ENCODE assay signal across 8 cellular contexts in the genomic region with DNA sequence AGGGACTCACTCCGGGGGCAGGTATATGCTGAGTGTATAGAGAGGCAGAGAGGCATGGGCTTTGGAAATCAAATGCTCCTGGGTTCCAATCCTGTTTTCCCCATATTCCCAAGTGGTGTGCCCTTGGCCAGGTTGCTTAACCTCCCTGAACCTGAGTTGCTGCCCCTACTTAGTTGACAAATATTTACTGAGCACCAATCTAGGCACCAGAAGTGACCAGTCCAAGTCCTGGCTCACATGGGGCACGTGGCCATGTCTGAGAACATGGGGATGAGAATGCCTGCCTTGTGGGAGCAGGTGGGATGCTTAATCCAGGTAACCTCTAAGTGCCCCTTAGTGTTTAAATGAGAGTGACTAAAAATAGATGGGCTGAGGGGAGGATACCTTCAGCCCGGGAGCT. TPM values are rescaled to one million over a fixed set of nuclear protein-coding genes. Genes with fewer than 3 reads are reported as not detected.
DNase-seq lines count a peak whose midpoint lies in the region; ATAC-seq and TF ChIP-seq lines count a peak whose summit lies in the region.

No MANE protein-coding gene starts in this region.

- H3K4me3 Mint-ChIP-seq in activated CD8-positive, alpha-beta memory T cell treated with anti-CD3 and anti-CD28 coated beads, Interleukin-2, amount 10 ng/mL, durations not matched to agents 7 days and 5 days: peak overlapping the region; percentile 66
- peak overlapping the region; percentile 88 for H3K4me3 Mint-ChIP-seq in activated naive CD8-positive, alpha-beta T cell treated with anti-CD3 and anti-CD28 coated beads, Interleukin-2, amount 50 U/mL, for 24 hours

- H3K4me1 Mint-ChIP-seq in activated CD8-positive, alpha-beta memory T cell treated with anti-CD3 and anti-CD28 coated beads, Interleukin-2, amount 10 ng/mL, durations not matched to agents 7 days and 5 days: peaks cover 65% of the 10 kb centered on the region
- H3K4me1 Mint-ChIP-seq in activated naive CD8-positive, alpha-beta T cell treated with anti-CD3 and anti-CD28 coated beads, Interleukin-2, amount 50 U/mL, for 24 hours: peaks cover 61% of the 10 kb centered on the region

- no peaks in the 10 kb centered on the region for H3K27me3 Mint-ChIP-seq in activated CD8-positive, alpha-beta memory T cell treated with anti-CD3 and anti-CD28 coated beads, Interleukin-2, amount 10 ng/mL, durations not matched to agents 7 days and 5 days
- H3K27me3 Mint-ChIP-seq in activated naive CD8-positive, alpha-beta T cell treated with anti-CD3 and anti-CD28 coated beads, Interleukin-2, amount 50 U/mL, for 24 hours: no peaks in the 10 kb centered on the region

- H3K27ac Mint-ChIP-seq in activated CD8-positive, alpha-beta memory T cell treated with anti-CD3 and anti-CD28 coated beads, Interleukin-2, amount 10 ng/mL, durations not matched to agents 7 days and 5 days: peak overlapping the region; percentile 85
- H3K27ac Mint-ChIP-seq in activated naive CD8-positive, alpha-beta T cell treated with anti-CD3 and anti-CD28 coated beads, Interleukin-2, amount 50 U/mL, for 24 hours: peak overlapping the region; percentile 94

- no peak overlapping the region for H3K9ac ChIP-seq in subcutaneous abdominal adipose tissue (ENCODE audit: low read length in 5 of 5)

- no peaks in the 10 kb centered on the region for H3K9me3 ChIP-seq in left lung
- H3K9me3 ChIP-seq in subcutaneous abdominal adipose tissue (ENCODE audit: control insufficient read depth in 5 of 5, low read length in 5 of 5): no peaks in the 10 kb centered on the region

- H3K27ac ChIP-seq in left lung (peak overlapping the region; percentile 85 to 98), subcutaneous abdominal adipose tissue (ENCODE audit: low read depth, low read length) (no peak overlapping the region)

- CTCF ChIA-PET in activated CD8-positive, alpha-beta memory T cell treated with anti-CD3 and anti-CD28 coated beads, Interleukin-2, amount 10 ng/mL, durations not matched to agents 7 days and 5 days (lab: Charles Lee): interaction anchor here (1.0 to 1.1 kb wide), 4 partner anchors 9 to 30 kb away, joined by 3 to 8 read pairs (median 4); no protein-coding TSS in a partner anchor

- H3K36me3 ChIP-seq in left lung (peaks cover 0 to 55% of the 10 kb centered on the region in 2 donors), subcutaneous abdominal adipose tissue (ENCODE audit: control insufficient read depth in 5 of 5, insufficient read depth in 5 of 5, low read length in 5 of 5) (peaks cover 0 to 32% (median 18%) of the 10 kb centered on the region in 5 donors)

- DNase-seq in activated CD8-positive, alpha-beta memory T cell treated with anti-CD3 and anti-CD28 coated beads, Interleukin-2, amount 10 ng/mL, durations not matched to agents 7 days and 5 days: no peak
- no peak for DNase-seq in activated CD8-positive, alpha-beta memory T cell treated with anti-CD3 and anti-CD28 coated beads for 24 hours
- no peak for DNase-seq in activated naive CD8-positive, alpha-beta T cell treated with anti-CD3 and anti-CD28 coated beads, Interleukin-2, amount 50 U/mL, for 24 hours
- DNase-seq in left lung (no peak), LoVo (ENCODE audit: low spot score) (no peak), anterior cingulate cortex (lab: John Stamatoyannopoulos, UW) (no peak), NCI-H446 treated with DMSO at 0.1 percent for 48 hours (lab: John Stamatoyannopoulos, UW) (no peak)

- no peaks in the 10 kb centered on the region for H3K9me3 Mint-ChIP-seq in activated CD8-positive, alpha-beta memory T cell treated with anti-CD3 and anti-CD28 coated beads, Interleukin-2, amount 10 ng/mL, durations not matched to agents 7 days and 5 days (ENCODE audit: low read depth)
- H3K9me3 Mint-ChIP-seq in activated naive CD8-positive, alpha-beta T cell treated with anti-CD3 and anti-CD28 coated beads, Interleukin-2, amount 50 U/mL, for 24 hours: no peaks in the 10 kb centered on the region

- H3K36me3 Mint-ChIP-seq in activated CD8-positive, alpha-beta memory T cell treated with anti-CD3 and anti-CD28 coated beads, Interleukin-2, amount 10 ng/mL, durations not matched to agents 7 days and 5 days: peaks cover 17% of the 10 kb centered on the region
- peaks cover 33% of the 10 kb centered on the region for H3K36me3 Mint-ChIP-seq in activated naive CD8-positive, alpha-beta T cell treated with anti-CD3 and anti-CD28 coated beads, Interleukin-2, amount 50 U/mL, for 24 hours (ENCODE audit: low read depth)

- H3K27me3 ChIP-seq in left lung: no peaks in the 10 kb centered on the region
- H3K27me3 ChIP-seq in subcutaneous abdominal adipose tissue (ENCODE audit: control insufficient read depth in 5 of 5, insufficient read depth in 4 of 5, low read length in 5 of 5): no peaks in the 10 kb centered on the region

- no peak for TF ChIP-seq CTCF in left lung (IDR thresholded peaks at IDR 0.05)

- ATAC-seq in activated CD8-positive, alpha-beta memory T cell treated with anti-CD3 and anti-CD28 coated beads, Interleukin-2, amount 10 ng/mL, durations not matched to agents 7 days and 5 days: no peak
- no peak for ATAC-seq in activated naive CD8-positive, alpha-beta T cell treated with anti-CD3 and anti-CD28 coated beads, Interleukin-2, amount 50 U/mL, for 24 hours
- ATAC-seq in left lung: no peak

- H3K4me1 ChIP-seq in left lung: peaks cover 58 to 80% of the 10 kb centered on the region in 2 donors
- H3K4me1 ChIP-seq in subcutaneous abdominal adipose tissue (ENCODE audit: control insufficient read depth in 5 of 5, insufficient read depth in 5 of 5, low read length in 5 of 5): peaks cover 14 to 74% (median 50%) of the 10 kb centered on the region in 5 donors

- peak overlapping the region in 1 of 2 donors; percentile 96 for H3K4me3 ChIP-seq in left lung
- peak overlapping the region in 3 of 5 donors; percentile 29 to 98 (median 38) for H3K4me3 ChIP-seq in subcutaneous abdominal adipose tissue (ENCODE audit: low read depth in 1 of 5, low read length in 5 of 5)

- intact Hi-C loops in left lung (cut with DNase I): no loop called here

RNA-seq across cellular contexts. Expression of a gene that starts 4.2 kb away (rescaled TPM):
- total RNA-seq in activated CD8-positive, alpha-beta memory T cell treated with anti-CD3 and anti-CD28 coated beads, Interleukin-2, amount 10 ng/mL, durations not matched to agents 7 days and 5 days: 10 to 100 TPM in 1 of 2 experiments, 1 to 10 TPM in 1; 9.9 to 21.3 TPM
- total RNA-seq in left lung: 100 to 1,000 TPM in 1 of 2 donors, 10 to 100 TPM in 1; 60.7 to 110 TPM

RNA-seq across cellular contexts. Expression of a gene that starts 22.7 kb away (rescaled TPM):
- 10 to 100 TPM; 52.2 to 70.2 TPM for total RNA-seq in activated CD8-positive, alpha-beta memory T cell treated with anti-CD3 and anti-CD28 coated beads, Interleukin-2, amount 10 ng/mL, durations not matched to agents 7 days and 5 days
- total RNA-seq in left lung: 10 to 100 TPM; 63.4 to 83.6 TPM
